In genomic region chr12:120317258-120318105, GRCh38 we compare ENCODE assay signal across 1 cellular context.
TF ChIP-seq lines count a peak whose summit lies in the region.

No MANE protein-coding gene starts in this region.

TF ChIP-seq in K562, 482 proteins besides CTCF, POLR2A, EP300 and RAD21 (continued from another document and continues in another):
- TF ChIP-seq CREB5 (CRISPR knock-in tag; IDR thresholded peaks at IDR 0.05), result no peak
- no peak for TF ChIP-seq HNRNPLL (IDR thresholded peaks at IDR 0.05; ENCODE audit: low read depth, low read length, poor library complexity, severe bottlenecking)
- TF ChIP-seq SRF (CRISPR knock-in tag; IDR thresholded peaks at IDR 0.05), result peak in 1 of 2 experiments; percentile 31; a peak in 1 of 4 replicates
- TF ChIP-seq JUN (IDR thresholded peaks at IDR 0.05; ENCODE audit: borderline replicate concordance, low read depth, low read length), result peak; percentile 75
- TF ChIP-seq JUN (CRISPR knock-in tag; IDR thresholded peaks at IDR 0.05; ENCODE audit: borderline replicate concordance), result no peak
- no peak for TF ChIP-seq ZNF146 (CRISPR knock-in tag; IDR thresholded peaks at IDR 0.05; ENCODE audit: unreplicated experiment)
- peak; percentile 78 for TF ChIP-seq POLR2H (tag; IDR thresholded peaks at IDR 0.05; ENCODE audit: low read depth)
- no peak for TF ChIP-seq ADNP (tag; IDR thresholded peaks at IDR 0.05)
- peak; percentile 65 for TF ChIP-seq BHLHE40 (IDR thresholded peaks at IDR 0.05; ENCODE audit: low read length)
- TF ChIP-seq ZNF695 (CRISPR knock-in tag; IDR thresholded peaks at IDR 0.05), result no peak
- no peak for TF ChIP-seq PYGO2 (tag; IDR thresholded peaks at IDR 0.05)
- TF ChIP-seq BCL6 (CRISPR knock-in tag; IDR thresholded peaks at IDR 0.05), result no peak
- no peak for TF ChIP-seq SRSF1 (IDR thresholded peaks at IDR 0.05; ENCODE audit: low read depth, low read length)
- TF ChIP-seq PRPF4 (IDR thresholded peaks at IDR 0.05; ENCODE audit: insufficient read depth, low read depth, low read length, poor library complexity, severe bottlenecking), result no peak
- TF ChIP-seq NR3C1 (CRISPR knock-in tag; IDR thresholded peaks at IDR 0.05), result no peak
- TF ChIP-seq SMARCB1 (IDR thresholded peaks at IDR 0.05; ENCODE audit: insufficient read length, low read depth), result no peak
- no peak for TF ChIP-seq ZBTB5 (IDR thresholded peaks at IDR 0.05)
- no peak for TF ChIP-seq FIP1L1 (IDR thresholded peaks at IDR 0.05; ENCODE audit: low read depth, low read length, poor library complexity, severe bottlenecking)
- TF ChIP-seq RNF219 (CRISPR knock-in tag; IDR thresholded peaks at IDR 0.05), result no peak
- TF ChIP-seq ZBTB49 (CRISPR knock-in tag; IDR thresholded peaks at IDR 0.05; ENCODE audit: borderline replicate concordance), result no peak
- no peak for TF ChIP-seq PTRF (tag; IDR thresholded peaks at IDR 0.05)
- TF ChIP-seq PHB2 (IDR thresholded peaks at IDR 0.05; ENCODE audit: low read depth), result no peak
- peak; percentile 94 for TF ChIP-seq CREB3L1 (IDR thresholded peaks at IDR 0.05; ENCODE audit: borderline replicate concordance, low read depth)
- no peak for TF ChIP-seq ARHGAP35 (IDR thresholded peaks at IDR 0.05; ENCODE audit: partially characterized antibody)
- peak; percentile 93 for TF ChIP-seq ARID4B (CRISPR knock-in tag; IDR thresholded peaks at IDR 0.05)
- no peak for TF ChIP-seq POLR3A (IDR thresholded peaks at IDR 0.05; ENCODE audit: borderline replicate concordance, extremely low read depth, insufficient read depth, insufficient read length)
- no peak for TF ChIP-seq RREB1 (CRISPR knock-in tag; IDR thresholded peaks at IDR 0.05)
- TF ChIP-seq NR2F6 (CRISPR knock-in tag; IDR thresholded peaks at IDR 0.05), result no peak
- TF ChIP-seq GATAD2B (IDR thresholded peaks at IDR 0.05; ENCODE audit: borderline replicate concordance), result no peak
- TF ChIP-seq ZNF780A (CRISPR knock-in tag; IDR thresholded peaks at IDR 0.05), result no peak
- peak; percentile 67 to 75 for TF ChIP-seq E2F6 (IDR thresholded peaks at IDR 0.05; ENCODE audit: borderline replicate concordance in 1 of 2, extremely low read depth in 1 of 2, insufficient read depth in 1 of 2, insufficient read length in 1 of 2, low read depth in 1 of 2, low read length in 1 of 2, poor library complexity in 1 of 2, severe bottlenecking in 1 of 2)
- TF ChIP-seq E2F1 (CRISPR knock-in tag; IDR thresholded peaks at IDR 0.05), result peak; percentile 35; the same call in 1 of the 2 replicates
- TF ChIP-seq STAT5A (IDR thresholded peaks at IDR 0.05; ENCODE audit: borderline replicate concordance, low read length), result no peak
- TF ChIP-seq MAX (CRISPR knock-in tag; IDR thresholded peaks at IDR 0.05), result peak; percentile 99
